Comparison of ENCODE assay signal across 12 cellular contexts in genomic region chr13:105177265-105177900, GRCh38.
A peak's percentile ranks its signal among the peaks of the same experiment; 100 is the strongest.
DNase-seq lines count a peak whose midpoint lies in the region; ATAC-seq lines count a peak whose summit lies in the region.
"Had no signal": no experiment of that assay in that cellular context is flagged by ENCODE, and none has a peak within 500 bp of the region (broad histone marks: within the 10 kb centered on the region; RNA-seq: fewer than 3 reads in every experiment).

No MANE protein-coding gene starts in this region.

- peak; percentile 66 for ATAC-seq in HG02763 (IDR thresholded peaks at IDR 0.05; ENCODE audit: unreplicated experiment)
- ATAC-seq: psoas muscle had no signal

- DNase-seq in GF-D8 (lab: John Stamatoyannopoulos, UW), result peak; percentile 49
- peak; percentile 92 for DNase-seq in OCI-M1 (lab: John Stamatoyannopoulos, UW)
- DNase-seq in kidney tubule cell (ENCODE audit: low spot score), result peak; percentile 1
- no peak for DNase-seq in activated CD4-positive, alpha-beta T cell treated with anti-CD3 and anti-CD28 coated beads, Interleukin-2, amount 50 U/mL, for 1 hour
- DNase-seq in NCI-H146 (lab: John Stamatoyannopoulos, UW), result no peak
- no peak for DNase-seq in dermis blood vessel endothelial cell
- no peak for DNase-seq in stimulated activated CD4-positive, alpha-beta T cell treated with anti-CD3 and anti-CD28 coated beads, Interleukin-15, amount 100 ng/mL, for 24 hours
- DNase-seq: NCI-H187; psoas muscle; stimulated activated CD4-positive, alpha-beta T cell treated with anti-CD3 and anti-CD28 coated beads, Interleukin-4, amount 100 ng/mL, for 1 hour; stimulated activated naive CD4-positive, alpha-beta T cell treated with Interleukin-2 at 50 U/mL for 16 hours had no signal

Comparison
In these comparisons a context has a peak if more than half of its experiments do, and no peak if none do; other contexts are left out.
1. DNase-seq: peak in GF-D8 (single experiment), OCI-M1 (single experiment) and kidney tubule cell (single experiment); none in activated CD4-positive, alpha-beta T cell treated with anti-CD3 and anti-CD28 coated beads, Interleukin-2, amount 50 U/mL, for 1 hour (single experiment), NCI-H146 (single experiment), dermis blood vessel endothelial cell (single experiment) and stimulated activated CD4-positive, alpha-beta T cell treated with anti-CD3 and anti-CD28 coated beads, Interleukin-15, amount 100 ng/mL, for 24 hours (single experiment).